Comparison of ENCODE assay signal across 10 cellular contexts in the genomic region with DNA sequence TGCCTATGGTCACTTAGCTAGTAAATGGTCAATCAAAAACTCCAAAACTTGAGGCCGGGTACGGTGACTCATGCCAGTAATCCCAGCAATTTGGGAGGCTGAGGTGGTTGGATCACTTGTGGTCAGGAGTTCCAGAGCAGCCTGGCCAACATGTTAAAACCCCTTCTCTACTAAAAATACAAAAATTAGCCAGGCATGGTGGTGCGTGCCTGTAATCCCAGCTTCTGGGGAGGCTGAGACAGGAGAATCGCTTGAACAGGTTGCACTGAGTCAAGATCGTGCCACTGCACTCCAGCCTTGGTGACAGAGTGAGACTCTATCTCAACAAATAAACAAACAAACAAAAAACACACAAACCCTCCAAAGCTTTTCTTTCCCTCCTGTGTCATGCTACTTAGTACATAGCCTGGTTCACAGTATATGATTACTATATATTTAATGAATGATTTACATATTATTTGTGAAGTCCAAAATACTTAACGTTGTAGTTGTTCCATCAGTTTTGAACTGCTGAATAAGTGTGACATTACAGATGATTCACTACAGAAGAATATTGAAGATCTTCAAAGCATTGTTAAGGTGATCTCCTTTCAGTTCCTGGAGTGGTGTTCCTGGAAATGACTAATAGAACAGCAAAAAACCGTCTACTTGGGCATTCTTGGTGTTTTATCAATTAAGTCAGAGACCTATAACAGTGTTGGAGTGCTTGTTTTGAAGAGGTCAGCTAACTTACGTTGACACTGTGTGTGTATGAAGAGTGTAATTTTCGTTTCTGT.
A peak's percentile ranks its signal among the peaks of the same experiment; 100 is the strongest.
DNase-seq lines count a peak whose midpoint lies in the region; ATAC-seq and TF ChIP-seq lines count a peak whose summit lies in the region.
"Had no signal": no experiment of that assay in that cellular context is flagged by ENCODE, and none has a peak within 500 bp of the region (broad histone marks: within the 10 kb centered on the region; RNA-seq: fewer than 3 reads in every experiment).

No MANE protein-coding gene starts in this region.

- H3K27me3 ChIP-seq in AG04450 (ENCODE audit: control insufficient read depth, insufficient read depth, low read length) (no peaks in the 10 kb centered on the region), foreskin keratinocyte (no peaks in the 10 kb centered on the region), sigmoid colon (no peaks in the 10 kb centered on the region)

- H3K9me3 ChIP-seq in AG04450 (ENCODE audit: control insufficient read depth, insufficient read depth, low read length) (no peaks in the 10 kb centered on the region), sigmoid colon (no peaks in the 10 kb centered on the region)

- no peak for TF ChIP-seq CTCF in AG04450 (IDR thresholded peaks at IDR 0.05; ENCODE audit: low read depth, low read length)
- no peak for TF ChIP-seq CTCF in foreskin keratinocyte (conservative IDR thresholded peaks at IDR 0.05)
- no peak for TF ChIP-seq CTCF in sigmoid colon (IDR thresholded peaks at IDR 0.05)

- peak overlapping the region; percentile 48 to 68 for H3K4me3 Mint-ChIP-seq in activated T-cell treated with anti-CD3 and anti-CD28 coated beads, Interleukin-2, amount 50 U/mL, for 72 hours

- peaks cover 24% of the 10 kb centered on the region for H3K4me1 Mint-ChIP-seq in activated T-cell treated with anti-CD3 and anti-CD28 coated beads, Interleukin-2, amount 50 U/mL, for 72 hours (ENCODE audit: low read depth)

- no peak for TF ChIP-seq POLR2A in sigmoid colon (IDR thresholded peaks at IDR 0.05)

- H3K36me3 Mint-ChIP-seq in activated T-cell treated with anti-CD3 and anti-CD28 coated beads, Interleukin-2, amount 50 U/mL, for 72 hours (ENCODE audit: insufficient read depth in 2 of 2): peaks cover 0 to 4% of the 10 kb centered on the region in 2 donors

- DNase-seq in AG04450 (ENCODE audit: low read depth, low spot score): no peak
- peak; percentile 78 for DNase-seq in HCEC 1CT
- DNase-seq in activated T-cell treated with anti-CD3 and anti-CD28 coated beads, Interleukin-2, amount 50 U/mL, for 72 hours: no peak
- DNase-seq in foreskin keratinocyte: peak; percentile 75 to 90
- no peak for DNase-seq in sigmoid colon
- no peak for DNase-seq in HuH-7 (ENCODE audit: low spot score)
- no peak for DNase-seq in NCI-H128 (lab: John Stamatoyannopoulos, UW; ENCODE audit: unreplicated experiment)
- DNase-seq: stimulated activated CD4-positive, alpha-beta T cell treated with anti-CD3 and anti-CD28 coated beads, Interleukin-4, amount 100 ng/mL, for 4 hours had no signal

- CTCF ChIA-PET in AG04450 (lab: Charles Lee): interaction anchor here (1.3 kb wide), 1 partner anchor 10 kb away, joined by 5 read pairs; no protein-coding TSS in a partner anchor

- no peaks in the 10 kb centered on the region for H3K27me3 Mint-ChIP-seq in activated T-cell treated with anti-CD3 and anti-CD28 coated beads, Interleukin-2, amount 50 U/mL, for 72 hours (ENCODE audit: low read depth)

- intact Hi-C loops in sigmoid colon (cut with DNase I): no loop called here

- H3K36me3 ChIP-seq in sigmoid colon: no peaks in the 10 kb centered on the region

- ATAC-seq in activated T-cell treated with anti-CD3 and anti-CD28 coated beads, Interleukin-2, amount 50 U/mL, for 72 hours (replicated peaks in 1 of 2): peak; percentile 86 to 87
- ATAC-seq in foreskin keratinocyte (peak; percentile 89), HG02852 (IDR thresholded peaks at IDR 0.05; ENCODE audit: unreplicated experiment) (no peak)

- no peak overlapping the region for H3K4me3 ChIP-seq in AG04450 (ENCODE audit: low read depth, low read length)
- H3K4me3 ChIP-seq in sigmoid colon: no peak overlapping the region

- WGBS in sigmoid colon, 2 donors: 78 to 82% methylated on average over 9 of the region's 9 CpGs

- H3K27ac ChIP-seq in AG04450 (ENCODE audit: low read depth, low read length): peak overlapping the region; percentile 47
- H3K27ac ChIP-seq in foreskin keratinocyte: peak overlapping the region; percentile 37
- H3K27ac ChIP-seq in sigmoid colon: no peak overlapping the region
- H3K27ac ChIP-seq: HL-60 had no signal

- H3K27ac Mint-ChIP-seq in activated T-cell treated with anti-CD3 and anti-CD28 coated beads, Interleukin-2, amount 50 U/mL, for 72 hours: peak overlapping the region; percentile 78

- no peaks in the 10 kb centered on the region for H3K9me3 Mint-ChIP-seq in activated T-cell treated with anti-CD3 and anti-CD28 coated beads, Interleukin-2, amount 50 U/mL, for 72 hours

- TF ChIP-seq EP300 in sigmoid colon (IDR thresholded peaks at IDR 0.05): no peak

- H3K4me1 ChIP-seq in foreskin keratinocyte (peaks cover 35% of the 10 kb centered on the region), sigmoid colon (no peaks in the 10 kb centered on the region)

- POLR2A ChIA-PET in AG04450 (lab: Yijun Ruan, JAX): no interaction called here

Comparison
In these comparisons a context has a peak if more than half of its experiments do, and no peak if none do; other contexts are left out.
1. DNase-seq: peak in HCEC 1CT (single experiment) and foreskin keratinocyte (2 of 2); none in AG04450 (single experiment), activated T-cell treated with anti-CD3 and anti-CD28 coated beads, Interleukin-2, amount 50 U/mL, for 72 hours (0 of 2), sigmoid colon (single experiment), HuH-7 (single experiment) and NCI-H128 (single experiment).
2. H3K27ac ChIP-seq: peak in AG04450 (single experiment) and foreskin keratinocyte (single experiment); none in sigmoid colon (0 of 4).